ENCODE assay signal across 14 cellular contexts in genomic region chr2:180715044-180715443, GRCh38.
"Had no signal": no experiment of that assay in that cellular context is flagged by ENCODE, and none has a peak within 500 bp of the region (broad histone marks: within the 10 kb centered on the region; RNA-seq: fewer than 3 reads in every experiment).

No MANE protein-coding gene starts in this region.

- H3K4me1 Mint-ChIP-seq: activated CD4-positive, alpha-beta T cell treated with anti-CD3 and anti-CD28 coated beads, Interleukin-2, amount 10 ng/mL, durations not matched to agents 7 days and 5 days; central memory CD8-positive, alpha-beta T cell had no signal

- DNase-seq: activated CD4-positive, alpha-beta T cell treated with anti-CD3 and anti-CD28 coated beads, Interleukin-2, amount 10 ng/mL, durations not matched to agents 7 days and 5 days; activated CD4-positive, CD25-positive, alpha-beta regulatory T cell; activated CD8-positive, alpha-beta memory T cell treated with anti-CD3 and anti-CD28 coated beads for 24 hours; activated naive CD4-positive, alpha-beta T cell treated with anti-CD3 and anti-CD28 coated beads, Interleukin-2, amount 50 U/mL, for 16 hours; activated T-cell treated with anti-CD3 and anti-CD28 coated beads for 4 hours; cortex of kidney; effector memory CD4-positive, alpha-beta T cell; kidney glomerular epithelial cell; stimulated activated CD4-positive, alpha-beta T cell treated with anti-CD3 and anti-CD28 coated beads, Interleukin-12 subunit alpha, Interleukin-12 subunit beta, amount 100 ng/mL, for 4 hours; stimulated activated naive CD4-positive, alpha-beta T cell treated with Interleukin-2 at 50 U/mL for 16 hours; trophoblast cell had no signal

- H3K9me3 Mint-ChIP-seq: activated T-helper 2 cell treated with anti-CD3 and anti-CD28 coated beads, Interferon-gamma antibody, Interleukin-2, Interleukin-4, amounts not matched to agents 10 μg/mL and 5 μg/mL and 100 μg/mL, durations not matched to agents 14 hours and 24 hours and 36 hours; central memory CD8-positive, alpha-beta T cell had no signal

- H3K27me3 Mint-ChIP-seq: activated CD4-positive, alpha-beta T cell treated with anti-CD3 and anti-CD28 coated beads, Interleukin-2, amount 10 ng/mL, durations not matched to agents 7 days and 5 days had no signal

- H3K27ac Mint-ChIP-seq: activated CD4-positive, alpha-beta T cell treated with anti-CD3 and anti-CD28 coated beads, Interleukin-2, amount 10 ng/mL, durations not matched to agents 7 days and 5 days; activated T-helper 2 cell treated with anti-CD3 and anti-CD28 coated beads, Interferon-gamma antibody, Interleukin-2, Interleukin-4, amounts not matched to agents 10 μg/mL and 5 μg/mL and 100 μg/mL, durations not matched to agents 14 hours and 24 hours and 36 hours had no signal

- ATAC-seq: gastroesophageal sphincter had no signal

- H3K4me3 Mint-ChIP-seq: activated CD4-positive, alpha-beta T cell treated with anti-CD3 and anti-CD28 coated beads, Interleukin-2, amount 10 ng/mL, durations not matched to agents 7 days and 5 days; central memory CD8-positive, alpha-beta T cell had no signal
